8 cellular contexts compared by ENCODE assay signal in genomic region chr2:9753276-9753600, GRCh38.
A peak's percentile ranks its signal among the peaks of the same experiment; 100 is the strongest.
DNase-seq lines count a peak whose midpoint lies in the region; ATAC-seq and TF ChIP-seq lines count a peak whose summit lies in the region.

No MANE protein-coding gene starts in this region.

- H3K27me3 ChIP-seq in A673 (replicated peaks; ENCODE audit: insufficient read depth, low read depth, low read length, poor library complexity) (no peaks in the 10 kb centered on the region), lung (ENCODE audit: control insufficient read depth, insufficient read depth) (no peaks in the 10 kb centered on the region)

- peaks cover 27% of the 10 kb centered on the region for H3K4me1 ChIP-seq in A673 (ENCODE audit: insufficient read depth, low read length, poor library complexity, severe bottlenecking)
- H3K4me1 ChIP-seq in lung (ENCODE audit: control insufficient read depth in 2 of 2, insufficient read depth in 2 of 2, low read length in 2 of 2): peaks cover 3 to 10% of the 10 kb centered on the region in 2 donors

- no peaks in the 10 kb centered on the region for H3K9me3 ChIP-seq in A673 (ENCODE audit: low read depth, low read length, poor library complexity, severe bottlenecking)
- H3K9me3 ChIP-seq in T-helper 17 cell (ENCODE audit: control insufficient read depth, low read length, poor library complexity, severe bottlenecking): no peaks in the 10 kb centered on the region
- H3K9me3 ChIP-seq in lung (ENCODE audit: control insufficient read depth in 2 of 2, insufficient read depth in 1 of 2, low read length in 1 of 2): peaks cover 0 to 5% of the 10 kb centered on the region in 2 donors

- intact Hi-C loops in A673 (cut with micrococcal nuclease; ENCODE audit: unreplicated experiment): no loop called here

- ATAC-seq in GM18907 (IDR thresholded peaks at IDR 0.05; ENCODE audit: unreplicated experiment) (peak; percentile 72), HG03175 (IDR thresholded peaks at IDR 0.05; ENCODE audit: unreplicated experiment) (peak; percentile 76), T-helper 17 cell (peak; percentile 62), lung (ENCODE audit: insufficient read depth, low FRiP score) (peak; percentile 83)
- ATAC-seq in central memory CD8-positive, alpha-beta T cell (replicated peaks; ENCODE audit: extremely low read depth, poor library complexity, severe bottlenecking): peak; percentile 73

- peak; percentile 75 for DNase-seq in A673 (ENCODE audit: low spot score)
- DNase-seq in T-helper 17 cell: peak in 1 of 3 donors; percentile 22
- DNase-seq in central memory CD8-positive, alpha-beta T cell (ENCODE audit: low spot score in 2 of 2): no peak
- DNase-seq in lung (ENCODE audit: low spot score): no peak
- DNase-seq in NCI-H128 (lab: John Stamatoyannopoulos, UW; ENCODE audit: unreplicated experiment): no peak

- H3K27me3 Mint-ChIP-seq in T-helper 17 cell: no peaks in the 10 kb centered on the region
- H3K27me3 Mint-ChIP-seq in central memory CD8-positive, alpha-beta T cell: no peaks in the 10 kb centered on the region
- peaks cover 40% of the 10 kb centered on the region for H3K27me3 Mint-ChIP-seq in stimulated activated naive CD8-positive, alpha-beta T cell treated with anti-CD3 and anti-CD28 coated beads, Interleukin-15, Interleukin-2, amounts not matched to agents 100 ng/mL and 50 ng/mL, for 24 hours

- POLR2A ChIA-PET in A673 (lab: Charles Lee; ENCODE audit: low non-redundant PET): no interaction called here

- WGBS in lung, 2 donors: 20% methylated on average over 9 of the region's 9 CpGs

- no peaks in the 10 kb centered on the region for H3K36me3 ChIP-seq in A673 (ENCODE audit: insufficient read depth, low read length, poor library complexity, severe bottlenecking)
- no peaks in the 10 kb centered on the region for H3K36me3 ChIP-seq in lung (ENCODE audit: control insufficient read depth in 2 of 2, insufficient read depth in 2 of 2, low read length in 2 of 2)

- no peak overlapping the region for H3K4me3 ChIP-seq in A673 (ENCODE audit: low read depth, low read length, poor library complexity, severe bottlenecking)
- H3K4me3 ChIP-seq in lung: no peak overlapping the region

- peaks cover 2% of the 10 kb centered on the region for H3K36me3 Mint-ChIP-seq in T-helper 17 cell (ENCODE audit: low read depth)
- peaks cover 15% of the 10 kb centered on the region for H3K36me3 Mint-ChIP-seq in central memory CD8-positive, alpha-beta T cell (ENCODE audit: insufficient read depth)
- H3K36me3 Mint-ChIP-seq in stimulated activated naive CD8-positive, alpha-beta T cell treated with anti-CD3 and anti-CD28 coated beads, Interleukin-15, Interleukin-2, amounts not matched to agents 100 ng/mL and 50 ng/mL, for 24 hours (ENCODE audit: low read depth): no peaks in the 10 kb centered on the region

- peaks cover 50% of the 10 kb centered on the region for H3K4me1 Mint-ChIP-seq in T-helper 17 cell
- peaks cover 65% of the 10 kb centered on the region for H3K4me1 Mint-ChIP-seq in central memory CD8-positive, alpha-beta T cell
- H3K4me1 Mint-ChIP-seq in stimulated activated naive CD8-positive, alpha-beta T cell treated with anti-CD3 and anti-CD28 coated beads, Interleukin-15, Interleukin-2, amounts not matched to agents 100 ng/mL and 50 ng/mL, for 24 hours (ENCODE audit: low read depth): peaks cover 71% of the 10 kb centered on the region

- H3K27ac Mint-ChIP-seq in T-helper 17 cell: peak overlapping the region; percentile 98
- H3K27ac Mint-ChIP-seq in central memory CD8-positive, alpha-beta T cell (ENCODE audit: low read depth): peak overlapping the region; percentile 97
- H3K27ac Mint-ChIP-seq in stimulated activated naive CD8-positive, alpha-beta T cell treated with anti-CD3 and anti-CD28 coated beads, Interleukin-15, Interleukin-2, amounts not matched to agents 100 ng/mL and 50 ng/mL, for 24 hours: peak overlapping the region; percentile 86

- BruUV-seq in A673 (replicated peaks; lab: Mats Ljungman, UMichigan): no TSS peak

- no peak overlapping the region for H3K27ac ChIP-seq in A673 (ENCODE audit: low read depth, low read length, poor library complexity, severe bottlenecking)
- no peak overlapping the region for H3K27ac ChIP-seq in lung (ENCODE audit: low read depth in 1 of 2, low read length in 1 of 2)

- CTCF ChIA-PET in A673 (lab: Charles Lee): no interaction called here

- H3K9me3 Mint-ChIP-seq in central memory CD8-positive, alpha-beta T cell: no peaks in the 10 kb centered on the region
- no peaks in the 10 kb centered on the region for H3K9me3 Mint-ChIP-seq in stimulated activated naive CD8-positive, alpha-beta T cell treated with anti-CD3 and anti-CD28 coated beads, Interleukin-15, Interleukin-2, amounts not matched to agents 100 ng/mL and 50 ng/mL, for 24 hours

- peak overlapping the region; percentile 97 for H3K4me3 Mint-ChIP-seq in T-helper 17 cell
- peak overlapping the region; percentile 91 for H3K4me3 Mint-ChIP-seq in central memory CD8-positive, alpha-beta T cell
- H3K4me3 Mint-ChIP-seq in stimulated activated naive CD8-positive, alpha-beta T cell treated with anti-CD3 and anti-CD28 coated beads, Interleukin-15, Interleukin-2, amounts not matched to agents 100 ng/mL and 50 ng/mL, for 24 hours: peak overlapping the region; percentile 62

- no peak for TF ChIP-seq CTCF in A673 (conservative IDR thresholded peaks at IDR 0.05; ENCODE audit: low read depth, low read length)
- no peak for TF ChIP-seq CTCF in lung (IDR thresholded peaks at IDR 0.05; ENCODE audit: control extremely low read depth, extremely low read depth)
